In the genomic region with DNA sequence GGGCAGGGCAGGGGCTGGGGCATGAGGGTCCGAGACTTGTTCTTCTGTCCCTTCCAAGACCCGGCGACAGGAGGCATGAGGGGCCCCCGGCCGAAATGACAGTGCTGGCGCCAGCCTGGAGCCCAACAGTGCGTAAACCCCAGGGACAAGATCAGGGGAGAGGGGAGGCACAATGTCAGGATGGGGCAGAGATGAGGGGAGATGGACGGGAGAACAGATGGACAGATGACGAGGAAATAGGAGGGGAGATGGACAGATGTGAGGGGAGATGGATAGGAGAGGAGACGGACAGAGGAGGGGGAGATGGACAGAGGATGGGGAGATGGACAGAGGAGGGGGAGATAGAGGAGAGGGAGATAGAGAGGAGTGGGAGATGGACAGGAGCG, we compare ENCODE assay signal across 9 cellular contexts. TPM values are rescaled to one million over a fixed set of nuclear protein-coding genes. Genes with fewer than 3 reads are reported as not detected.
A peak's percentile ranks its signal among the peaks of the same experiment; 100 is the strongest.
DNase-seq lines count a peak whose midpoint lies in the region; ATAC-seq, FAIRE-seq and TF ChIP-seq lines count a peak whose summit lies in the region.
"Had no signal": no experiment of that assay in that cellular context is flagged by ENCODE, and none has a peak within 500 bp of the region (broad histone marks: within the 10 kb centered on the region; RNA-seq: fewer than 3 reads in every experiment).

No MANE protein-coding gene starts in this region.

- no peak overlapping the region for H3K27ac ChIP-seq in SK-N-SH (ENCODE audit: low read depth in 2 of 2, low read length in 1 of 2)
- peak overlapping the region; percentile 76 to 88 for H3K27ac ChIP-seq in kidney (ENCODE audit: low read depth in 2 of 2, low read length in 2 of 2)
- peak overlapping the region; percentile 71 for H3K27ac ChIP-seq in suprapubic skin

- H4K20me1 ChIP-seq in SK-N-SH (ENCODE audit: insufficient read depth), result no peaks in the 10 kb centered on the region

- no peak for ATAC-seq in SK-N-SH treated with all-trans-retinoic acid at 6 μM for 48 hours
- ATAC-seq in activated naive CD4-positive, alpha-beta T cell treated with anti-CD3 and anti-CD28 coated beads, Interleukin-2, amount 50 U/mL, for 72 hours, result no peak

- no peaks in the 10 kb centered on the region for H3K9me3 Mint-ChIP-seq in activated naive CD4-positive, alpha-beta T cell treated with anti-CD3 and anti-CD28 coated beads, Interleukin-2, amount 50 U/mL, for 72 hours

- H3K79me2 ChIP-seq in SK-N-SH (ENCODE audit: insufficient read depth), result no peaks in the 10 kb centered on the region

- DNase-seq in SK-N-SH (peak; percentile 57), kidney (no peak), suprapubic skin (ENCODE audit: low spot score in 2 of 2) (peak in 1 of 2 donors; percentile 65), cerebellar nuclear complex (lab: John Stamatoyannopoulos, UW) (no peak), AG08396 (ENCODE audit: low spot score) (no peak)
- DNase-seq in activated naive CD4-positive, alpha-beta T cell treated with anti-CD3 and anti-CD28 coated beads, Interleukin-2, amount 50 U/mL, for 72 hours (ENCODE audit: low spot score in 2 of 2), result no peak
- no peak for DNase-seq in effector CD8-positive, alpha-beta T cell (lab: John Stamatoyannopoulos, UW)

- peak overlapping the region; percentile 85; the same call in 1 of the 2 replicates for H3K9ac ChIP-seq in SK-N-SH
- H3K9ac ChIP-seq in kidney (ENCODE audit: low read length in 2 of 2), result peak overlapping the region; percentile 60 to 86

- H2AFZ ChIP-seq in SK-N-SH (ENCODE audit: low read depth), result peak overlapping the region; percentile 94

- TF ChIP-seq POLR2A in suprapubic skin (IDR thresholded peaks at IDR 0.05), result no peak

- H3K27me3 ChIP-seq in SK-N-SH (ENCODE audit: insufficient read depth), result no peaks in the 10 kb centered on the region
- H3K27me3 ChIP-seq in suprapubic skin, result no peaks in the 10 kb centered on the region

- peaks cover 5 to 16% of the 10 kb centered on the region in 2 donors for H3K36me3 Mint-ChIP-seq in activated naive CD4-positive, alpha-beta T cell treated with anti-CD3 and anti-CD28 coated beads, Interleukin-2, amount 50 U/mL, for 72 hours

- TF ChIP-seq EP300 in SK-N-SH (IDR thresholded peaks at IDR 0.05; ENCODE audit: borderline replicate concordance in 1 of 2, low read depth in 1 of 2, low read length in 1 of 2) (no peak), suprapubic skin (IDR thresholded peaks at IDR 0.05) (no peak)

- no peaks in the 10 kb centered on the region for H3K9me2 ChIP-seq in SK-N-SH

- peak overlapping the region; percentile 85 for H3K4me2 ChIP-seq in SK-N-SH

- TF ChIP-seq CTCF in SK-N-SH (IDR thresholded peaks at IDR 0.05) (no peak), kidney (IDR thresholded peaks at IDR 0.05; ENCODE audit: borderline replicate concordance, extremely low read depth, insufficient read depth) (no peak), suprapubic skin (IDR thresholded peaks at IDR 0.05) (no peak)

- H3K9me3 ChIP-seq in SK-N-SH (no peaks in the 10 kb centered on the region), kidney (ENCODE audit: control insufficient read depth in 1 of 2, low read length in 2 of 2) (no peaks in the 10 kb centered on the region), suprapubic skin (no peaks in the 10 kb centered on the region)

- no peak for TF ChIP-seq RAD21 in SK-N-SH (IDR thresholded peaks at IDR 0.05; ENCODE audit: low read length)

- 38% methylated on average over 11 of the region's 11 CpGs for WGBS in SK-N-SH (ENCODE audit: low lambda C conversion rate)
- 20% methylated on average over 11 of the region's 11 CpGs for WGBS in suprapubic skin

- CTCF ChIA-PET in SK-N-SH (lab: Yijun Ruan, JAX), result no interaction called here

- POLR2A ChIA-PET in SK-N-SH (lab: Yijun Ruan, JAX), result no interaction called here

- H3K4me1 ChIP-seq in SK-N-SH (ENCODE audit: control insufficient read depth in 1 of 2, insufficient read depth in 2 of 2, low read depth in 1 of 2, low read length in 1 of 2) (peaks cover 0 to 5% of the 10 kb centered on the region in 2 experiments; a peak in 2 of 4 replicates), kidney (ENCODE audit: control insufficient read depth in 1 of 2, insufficient read depth in 1 of 2, low read depth in 1 of 2, low read length in 2 of 2) (peaks cover 0 to 9% of the 10 kb centered on the region in 2 donors), suprapubic skin (peaks cover 35% of the 10 kb centered on the region)

- FAIRE-seq in kidney (lab: Jason Lieb, UNC), result no peak
- FAIRE-seq: A204.1 had no signal

- peaks cover 3% of the 10 kb centered on the region for H3F3A ChIP-seq in SK-N-SH (replicated peaks; ENCODE audit: insufficient read depth)

- H3K36me3 ChIP-seq in SK-N-SH (replicated peaks in 1 of 2; ENCODE audit: control insufficient read depth in 1 of 2, insufficient read depth in 2 of 2, low read length in 1 of 2) (no peaks in the 10 kb centered on the region), kidney (ENCODE audit: control insufficient read depth in 1 of 2, insufficient read depth in 2 of 2, low read length in 2 of 2) (no peaks in the 10 kb centered on the region), suprapubic skin (no peaks in the 10 kb centered on the region)

- H3K4me3 ChIP-seq in SK-N-SH (ENCODE audit: low read depth in 2 of 2, low read length in 1 of 2), result peak overlapping the region; percentile 46 to 84; a peak in 3 of 4 replicates
- H3K4me3 ChIP-seq in kidney (ENCODE audit: low read length in 2 of 2), result peak overlapping the region; percentile 39 to 75
- H3K4me3 ChIP-seq in suprapubic skin, result peak overlapping the region; percentile 63

- H3K27ac Mint-ChIP-seq in activated naive CD4-positive, alpha-beta T cell treated with anti-CD3 and anti-CD28 coated beads, Interleukin-2, amount 50 U/mL, for 72 hours, result peak overlapping the region; percentile 77 to 91

- intact Hi-C loops in kidney (cut with DNase I), result no loop called here

TF ChIP-seq in SK-N-SH, 30 proteins besides CTCF, POLR2A, EP300 and RAD21 (continues in another document):
- TF ChIP-seq YY1 (IDR thresholded peaks at IDR 0.05; ENCODE audit: low read depth) (no peak), RCOR1 (IDR thresholded peaks at IDR 0.05; ENCODE audit: low read length) (no peak), ELF1 (IDR thresholded peaks at IDR 0.05) (no peak)

TF ChIP-seq in SK-N-SH treated with all-trans-retinoic acid at 6 μM for 48 hours, 23 proteins besides CTCF, POLR2A, EP300 and RAD21 (continues in another document):
- TF ChIP-seq ZNF70 (CRISPR knock-in tag; IDR thresholded peaks at IDR 0.05), result no peak
- TF ChIP-seq TCF4 (CRISPR knock-in tag; IDR thresholded peaks at IDR 0.05; ENCODE audit: borderline replicate concordance), result no peak
- TF ChIP-seq GLIS3 (CRISPR knock-in tag; IDR thresholded peaks at IDR 0.05), result no peak
- TF ChIP-seq, protein P1, sequence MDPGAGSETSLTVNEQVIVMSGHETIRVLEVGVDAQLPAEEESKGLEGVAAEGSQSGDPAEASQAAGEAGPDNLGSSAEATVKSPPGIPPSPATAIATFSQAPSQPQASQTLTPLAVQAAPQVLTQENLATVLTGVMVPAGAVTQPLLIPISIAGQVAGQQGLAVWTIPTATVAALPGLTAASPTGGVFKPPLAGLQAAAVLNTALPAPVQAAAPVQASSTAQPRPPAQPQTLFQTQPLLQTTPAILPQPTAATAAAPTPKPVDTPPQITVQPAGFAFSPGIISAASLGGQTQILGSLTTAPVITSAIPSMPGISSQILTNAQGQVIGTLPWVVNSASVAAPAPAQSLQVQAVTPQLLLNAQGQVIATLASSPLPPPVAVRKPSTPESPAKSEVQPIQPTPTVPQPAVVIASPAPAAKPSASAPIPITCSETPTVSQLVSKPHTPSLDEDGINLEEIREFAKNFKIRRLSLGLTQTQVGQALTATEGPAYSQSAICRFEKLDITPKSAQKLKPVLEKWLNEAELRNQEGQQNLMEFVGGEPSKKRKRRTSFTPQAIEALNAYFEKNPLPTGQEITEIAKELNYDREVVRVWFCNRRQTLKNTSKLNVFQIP (CRISPR knock-in tag; IDR thresholded peaks at IDR 0.05; ENCODE audit: borderline replicate concordance, low read depth), result no peak

RNA-seq across cellular contexts. Expression of a gene that starts 0.5 kb away (rescaled TPM):
- polyA plus RNA-seq in SK-N-SH (2012; rRNA removed) (4.0 and 6.4 TPM in 2 replicates), kidney (ENCODE audit: insufficient read depth, low read depth, low replicate concordance) (7.4 TPM)
- 2.0 and 3.1 TPM in 2 replicates for polyA plus RNA-seq in SK-N-SH (2012; cell fraction: cytosol; rRNA removed)
- 6.6 and 7.5 TPM in 2 replicates for polyA plus RNA-seq in SK-N-SH (2012; cell fraction: nucleus; rRNA removed)
- total RNA-seq in activated naive CD4-positive, alpha-beta T cell treated with anti-CD3 and anti-CD28 coated beads, Interleukin-2, amount 50 U/mL, for 72 hours, result 10 to 100 TPM; 49.1 to 64.4 TPM
- total RNA-seq in kidney (12.5 TPM), suprapubic skin (1 to 10 TPM; 1.2 to 4.9 (median 4.4) TPM)

RNA-seq across cellular contexts. Expression of a gene that starts 12.9 kb away (rescaled TPM):
- polyA plus RNA-seq in SK-N-SH (2012; rRNA removed) (2,604 and 2,748 TPM in 2 replicates), kidney (ENCODE audit: insufficient read depth, low read depth, low replicate concordance) (3,309 TPM)
- 2,326 and 2,436 TPM in 2 replicates for polyA plus RNA-seq in SK-N-SH (2012; cell fraction: cytosol; rRNA removed)
- polyA plus RNA-seq in SK-N-SH (2012; cell fraction: nucleus; rRNA removed), result 1,109 and 1,392 TPM in 2 replicates
- total RNA-seq in activated naive CD4-positive, alpha-beta T cell treated with anti-CD3 and anti-CD28 coated beads, Interleukin-2, amount 50 U/mL, for 72 hours, result 1,000 to 10,000 TPM; 4,147 to 5,288 TPM
- total RNA-seq in kidney (2,090 TPM), suprapubic skin (1,000 to 10,000 TPM; 2,613 to 5,154 (median 4,451) TPM)

RNA-seq across cellular contexts. Expression of a gene that starts 21.5 kb away (rescaled TPM):
- polyA plus RNA-seq in SK-N-SH (2012; rRNA removed) (13.6 and 15.7 TPM in 2 replicates), kidney (ENCODE audit: insufficient read depth, low read depth, low replicate concordance) (26.8 TPM)
- polyA plus RNA-seq in SK-N-SH (2012; cell fraction: cytosol; rRNA removed), result 4.0 and 10.0 TPM in 2 replicates
- polyA plus RNA-seq in SK-N-SH (2012; cell fraction: nucleus; rRNA removed), result 44.6 and 65.5 TPM in 2 replicates
- 10 to 100 TPM; 22.6 to 34.0 TPM for total RNA-seq in activated naive CD4-positive, alpha-beta T cell treated with anti-CD3 and anti-CD28 coated beads, Interleukin-2, amount 50 U/mL, for 72 hours
- total RNA-seq in kidney (31.8 TPM), suprapubic skin (10 to 100 TPM; 21.7 to 47.7 (median 35.9) TPM)

RNA-seq across cellular contexts. Expression of a gene that starts 21.7 kb away (rescaled TPM):
- polyA plus RNA-seq in SK-N-SH (2012; rRNA removed) (6,915 and 7,579 TPM in 2 replicates), kidney (ENCODE audit: insufficient read depth, low read depth, low replicate concordance) (3,462 TPM)
- 7,077 and 7,731 TPM in 2 replicates for polyA plus RNA-seq in SK-N-SH (2012; cell fraction: cytosol; rRNA removed)
- polyA plus RNA-seq in SK-N-SH (2012; cell fraction: nucleus; rRNA removed), result 2,096 and 3,427 TPM in 2 replicates
- 1,000 to 10,000 TPM; 2,570 to 2,967 TPM for total RNA-seq in activated naive CD4-positive, alpha-beta T cell treated with anti-CD3 and anti-CD28 coated beads, Interleukin-2, amount 50 U/mL, for 72 hours
- total RNA-seq in kidney (1,449 TPM), suprapubic skin (1,000 to 10,000 TPM; 3,049 to 5,024 (median 4,623) TPM)

RNA-seq across cellular contexts. Expression of a gene that starts 22.9 kb away (rescaled TPM):
- polyA plus RNA-seq in SK-N-SH (2012; rRNA removed), result 145 and 157 TPM in 2 replicates
- polyA plus RNA-seq in SK-N-SH (2012; cell fraction: cytosol; rRNA removed), result 112 and 120 TPM in 2 replicates
- 301 and 343 TPM in 2 replicates for polyA plus RNA-seq in SK-N-SH (2012; cell fraction: nucleus; rRNA removed)
- total RNA-seq in activated naive CD4-positive, alpha-beta T cell treated with anti-CD3 and anti-CD28 coated beads, Interleukin-2, amount 50 U/mL, for 72 hours, result 100 to 1,000 TPM in 1 of 2 donors, 10 to 100 TPM in 1; 92.9 to 184 TPM
- 74.0 TPM for total RNA-seq in kidney
- polyA plus RNA-seq in kidney (ENCODE audit: insufficient read depth, low read depth, low replicate concordance), result 97.2 TPM
- 100 to 1,000 TPM in 2 of 4 donors, 10 to 100 TPM in 2; 82.0 to 124 (median 104) TPM for total RNA-seq in suprapubic skin

Comparison
In these comparisons a context has a peak if more than half of its experiments do, and no peak if none do; other contexts are left out.
1. H3K27ac ChIP-seq: peak in kidney (2 of 2) and suprapubic skin (single experiment); none in SK-N-SH (0 of 2).
2. Peak in every context shown above with its lines, with median percentiles within 50 percentile points of each other: H3K4me3 ChIP-seq.